ENCODE assay signal across 10 cellular contexts in genomic region chr17:32491371-32492280, GRCh38. TPM values are rescaled to one million over a fixed set of nuclear protein-coding genes. Genes with fewer than 3 reads are reported as not detected.
A peak's percentile ranks its signal among the peaks of the same experiment; 100 is the strongest.
DNase-seq lines count a peak whose midpoint lies in the region; ATAC-seq and TF ChIP-seq lines count a peak whose summit lies in the region.
"Had no signal": no experiment of that assay in that cellular context is flagged by ENCODE, and none has a peak within 500 bp of the region (broad histone marks: within the 10 kb centered on the region; RNA-seq: fewer than 3 reads in every experiment).

No MANE protein-coding gene starts in this region.

- CTCF ChIA-PET in RWPE1 (lab: Yijun Ruan, JAX), result interaction anchor here (0.6 to 0.7 kb wide), 2 partner anchors 18 to 262 kb away, joined by 3 to 4 read pairs; no protein-coding TSS in a partner anchor

- no peak overlapping the region for H3K27ac Mint-ChIP-seq in stimulated activated naive B cell treated with anti-CD40 and anti-IgM and Interleukin-4, amounts not matched to agents 10 μg/mL and 1 μg/mL and 100 μg/mL, for 72 hours
- H3K27ac Mint-ChIP-seq: progenitor cell of endocrine pancreas had no signal

- POLR2A ChIA-PET in RWPE1 (lab: Yijun Ruan, JAX; ENCODE audit: low non-redundant PET), result no interaction called here

- intact Hi-C loops in sciatic nerve (cut with DNase I), result no loop called here

- H3K9me3 Mint-ChIP-seq in stimulated activated naive B cell treated with anti-CD40 and anti-IgM and Interleukin-4, amounts not matched to agents 10 μg/mL and 1 μg/mL and 100 μg/mL, for 72 hours, result no peaks in the 10 kb centered on the region

- H3K27me3 Mint-ChIP-seq in stimulated activated naive B cell treated with anti-CD40 and anti-IgM and Interleukin-4, amounts not matched to agents 10 μg/mL and 1 μg/mL and 100 μg/mL, for 72 hours, result no peaks in the 10 kb centered on the region
- H3K27me3 Mint-ChIP-seq: progenitor cell of endocrine pancreas had no signal

- H3K36me3 Mint-ChIP-seq in stimulated activated naive B cell treated with anti-CD40 and anti-IgM and Interleukin-4, amounts not matched to agents 10 μg/mL and 1 μg/mL and 100 μg/mL, for 72 hours, result peaks cover 22 to 29% of the 10 kb centered on the region in 2 donors

- TF ChIP-seq CTCF in RWPE1 (conservative IDR thresholded peaks at IDR 0.05; ENCODE audit: low read depth), result no peak

- peak overlapping the region; percentile 11 to 61 for H3K4me3 Mint-ChIP-seq in stimulated activated naive B cell treated with anti-CD40 and anti-IgM and Interleukin-4, amounts not matched to agents 10 μg/mL and 1 μg/mL and 100 μg/mL, for 72 hours

- H3K4me1 Mint-ChIP-seq in stimulated activated naive B cell treated with anti-CD40 and anti-IgM and Interleukin-4, amounts not matched to agents 10 μg/mL and 1 μg/mL and 100 μg/mL, for 72 hours, result peaks cover 47 to 87% of the 10 kb centered on the region in 2 donors

- peak; percentile 17 to 18 for ATAC-seq in stimulated activated naive B cell treated with anti-CD40 and anti-IgM and Interleukin-4, amounts not matched to agents 10 μg/mL and 1 μg/mL and 100 μg/mL, for 72 hours (replicated peaks)
- ATAC-seq in sciatic nerve, result no peak
- no peak for ATAC-seq in GM18868 (IDR thresholded peaks at IDR 0.05; ENCODE audit: unreplicated experiment)

- peak overlapping the region; percentile 10; the same call in 1 of the 2 replicates for H3K27ac ChIP-seq in RWPE1

- DNase-seq in activated CD4-positive, alpha-beta T cell treated with anti-CD3 and anti-CD28 coated beads for 48 hours, result peak; percentile 59
- DNase-seq in activated CD4-positive, alpha-beta T cell treated with anti-CD3 and anti-CD28 coated beads, Interleukin-2, amount 50 U/mL, for 1 hour, result no peak
- DNase-seq in RWPE1 (ENCODE audit: low spot score), result no peak
- peak; percentile 24 for DNase-seq in cerebellum (ENCODE audit: low spot score)
- no peak for DNase-seq in stimulated activated naive B cell treated with anti-CD40 and anti-IgM and Interleukin-4, amounts not matched to agents 10 μg/mL and 1 μg/mL and 100 μg/mL, for 72 hours
- DNase-seq in sciatic nerve (ENCODE audit: low spot score), result no peak
- DNase-seq in HK-2 (ENCODE audit: unreplicated experiment), result no peak
- DNase-seq: KG1 had no signal

RNA-seq across cellular contexts. Expression of gene CDK5R1, which starts 4.8 kb away (rescaled TPM):
- total RNA-seq in cerebellum (88.1 TPM), sciatic nerve (1.3 TPM)

RNA-seq across cellular contexts. Expression of gene PSMD11, which starts 47.3 kb away (rescaled TPM):
- total RNA-seq in cerebellum (70.6 TPM), sciatic nerve (58.8 TPM)

Comparison
In these comparisons a context has a peak if more than half of its experiments do, and no peak if none do; other contexts are left out.
1. DNase-seq: peak in activated CD4-positive, alpha-beta T cell treated with anti-CD3 and anti-CD28 coated beads for 48 hours (single experiment) and cerebellum (single experiment); none in activated CD4-positive, alpha-beta T cell treated with anti-CD3 and anti-CD28 coated beads, Interleukin-2, amount 50 U/mL, for 1 hour (single experiment), RWPE1 (single experiment), stimulated activated naive B cell treated with anti-CD40 and anti-IgM and Interleukin-4, amounts not matched to agents 10 μg/mL and 1 μg/mL and 100 μg/mL, for 72 hours (single experiment), sciatic nerve (single experiment) and HK-2 (single experiment).
2. ATAC-seq: peak in stimulated activated naive B cell treated with anti-CD40 and anti-IgM and Interleukin-4, amounts not matched to agents 10 μg/mL and 1 μg/mL and 100 μg/mL, for 72 hours (2 of 2); none in sciatic nerve (single experiment) and GM18868 (single experiment).
3. RNA of gene CDK5R1, which starts 4.8 kb away (total RNA-seq): 88.1 TPM in cerebellum (single experiment); 1.3 TPM in sciatic nerve (single experiment); every median in the first group is over 10 times any median in the second.